ENCODE assay signal across 8 cellular contexts in genomic region chr18:76490701-76491171, GRCh38. TPM values are rescaled to one million over a fixed set of nuclear protein-coding genes. Genes with fewer than 3 reads are reported as not detected.
A peak's percentile ranks its signal among the peaks of the same experiment; 100 is the strongest.
DNase-seq lines count a peak whose midpoint lies in the region; ATAC-seq and TF ChIP-seq lines count a peak whose summit lies in the region.

No MANE protein-coding gene starts in this region.

- peak; percentile 50 for DNase-seq in MM.1S
- DNase-seq in activated T-cell treated with anti-CD3 and anti-CD28 coated beads, Interleukin-2, amount 50 U/mL, for 48 hours = peak; percentile 38 to 49
- no peak for DNase-seq in fibroblast of the aortic adventitia (ENCODE audit: low read depth)
- no peak for DNase-seq in COLO829 (ENCODE audit: low spot score)

- H3K4me2 ChIP-seq in MM.1S (ENCODE audit: low read depth, low read length) = peak overlapping the region; percentile 47; the same call in 1 of the 2 replicates

- no peak for TF ChIP-seq CTCF in MM.1S (IDR thresholded peaks at IDR 0.05; ENCODE audit: low read length)
- TF ChIP-seq CTCF in fibroblast of the aortic adventitia (IDR thresholded peaks at IDR 0.05; ENCODE audit: insufficient read depth, low read length) = no peak
- no peak for TF ChIP-seq CTCF in neutrophil (IDR thresholded peaks at IDR 0.05)

- H3K27ac ChIP-seq in MM.1S (ENCODE audit: low read length) = no peak overlapping the region
- H3K27ac ChIP-seq in neutrophil = peak overlapping the region; percentile 96

- peak overlapping the region; percentile 86 for H3K9ac ChIP-seq in ES-I3 (ENCODE audit: low read depth, low read length)
- no peak overlapping the region for H3K9ac ChIP-seq in MM.1S (ENCODE audit: low read length)

- no peak overlapping the region for H2AFZ ChIP-seq in MM.1S (ENCODE audit: low read length)

- H3K79me2 ChIP-seq in MM.1S (ENCODE audit: low read length) = 0 out of 2 replicates have a peak, but pooled peaks cover 4% of the 10 kb centered on the region

- H3K9me3 ChIP-seq in ES-I3 (ENCODE audit: control insufficient read depth, insufficient read depth, low read length) (no peaks in the 10 kb centered on the region), MM.1S (replicated peaks; ENCODE audit: insufficient read depth, low read length) (no peaks in the 10 kb centered on the region), neutrophil (no peaks in the 10 kb centered on the region)

- H3K4me1 ChIP-seq in ES-I3 (ENCODE audit: insufficient read depth, low read length) = peaks cover 23% of the 10 kb centered on the region
- peaks cover 5% of the 10 kb centered on the region for H3K4me1 ChIP-seq in MM.1S (ENCODE audit: low read length)
- peaks cover 62 to 70% of the 10 kb centered on the region in 2 experiments for H3K4me1 ChIP-seq in neutrophil (ENCODE audit: control insufficient read depth in 1 of 2, insufficient read depth in 1 of 2, low read depth in 1 of 2, low read length in 1 of 2)

- ATAC-seq in HG03342 (IDR thresholded peaks at IDR 0.05; ENCODE audit: unreplicated experiment) (no peak), GM18870 (IDR thresholded peaks at IDR 0.05; ENCODE audit: unreplicated experiment) (no peak)

- H3K4me3 ChIP-seq in MM.1S (ENCODE audit: low read length) (peak overlapping the region; percentile 54), fibroblast of the aortic adventitia (ENCODE audit: low read depth, low read length) (peak overlapping the region; percentile 73), neutrophil (ENCODE audit: low read depth in 1 of 2, low read length in 1 of 2) (peak overlapping the region; percentile 71 to 89)

- H3F3A ChIP-seq in MM.1S (ENCODE audit: insufficient read depth, low read length) = peaks cover 23% of the 10 kb centered on the region; the same call in 1 of the 2 replicates

- H3K36me3 ChIP-seq in ES-I3 (ENCODE audit: insufficient read depth, low read length) (no peaks in the 10 kb centered on the region), MM.1S (replicated peaks; ENCODE audit: insufficient read depth, low read length) (no peaks in the 10 kb centered on the region), neutrophil (no peaks in the 10 kb centered on the region)

- no peaks in the 10 kb centered on the region for H4K20me1 ChIP-seq in MM.1S (ENCODE audit: insufficient read depth, low read length)

- no peaks in the 10 kb centered on the region; the same call in 1 of the 2 replicates for H3K27me3 ChIP-seq in MM.1S (replicated peaks; ENCODE audit: insufficient read depth, low read length)
- H3K27me3 ChIP-seq in neutrophil = no peaks in the 10 kb centered on the region

- H3K9me2 ChIP-seq in MM.1S (replicated peaks; ENCODE audit: insufficient read depth, low read length) = no peaks in the 10 kb centered on the region

RNA-seq across cellular contexts. Expression of gene ZNF516, which starts 4.3 kb away (rescaled TPM):
- total RNA-seq in fibroblast of the aortic adventitia (ENCODE audit: low replicate concordance) = 10.8 and 21.9 TPM in 2 replicates

Comparison
In these comparisons a context has a peak if more than half of its experiments do, and no peak if none do; other contexts are left out.
1. DNase-seq: peak in MM.1S (single experiment) and activated T-cell treated with anti-CD3 and anti-CD28 coated beads, Interleukin-2, amount 50 U/mL, for 48 hours (2 of 2); none in fibroblast of the aortic adventitia (single experiment) and COLO829 (single experiment).
2. Peak in every context shown above with its lines, with median percentiles within 50 percentile points of each other: H3K4me3 ChIP-seq.